1 cellular context compared by ENCODE assay signal in genomic region chr16:50204426-50205108, GRCh38.
TF ChIP-seq lines count a peak whose summit lies in the region.

No MANE protein-coding gene starts in this region.

TF ChIP-seq in K562, 482 proteins besides CTCF, POLR2A, EP300 and RAD21 (continued from another document):
- no peak for TF ChIP-seq TEAD4 (IDR thresholded peaks at IDR 0.05; ENCODE audit: low read length)
- TF ChIP-seq TEAD4 (CRISPR knock-in tag; IDR thresholded peaks at IDR 0.05; ENCODE audit: borderline replicate concordance) = no peak
- no peak for TF ChIP-seq CEBPB (tag; IDR thresholded peaks at IDR 0.05)
- TF ChIP-seq YY1 (IDR thresholded peaks at IDR 0.05; ENCODE audit: borderline replicate concordance in 1 of 3, control insufficient read depth in 1 of 3, extremely low read depth in 1 of 3, insufficient read depth in 3 of 3, insufficient read length in 1 of 3, insufficient replicate concordance in 2 of 3, low read depth in 1 of 3, low read length in 2 of 3) = no peak
- TF ChIP-seq TCFL5 (CRISPR knock-in tag; conservative IDR thresholded peaks at IDR 0.05) = no peak
- TF ChIP-seq XRCC4 (IDR thresholded peaks at IDR 0.05; ENCODE audit: extremely low read depth, insufficient read depth, insufficient read length) = no peak
- no peak for TF ChIP-seq TOE1 (IDR thresholded peaks at IDR 0.05; ENCODE audit: borderline replicate concordance)
- no peak for TF ChIP-seq TOE1 (CRISPR knock-in tag; IDR thresholded peaks at IDR 0.05; ENCODE audit: borderline replicate concordance, low read depth)
- TF ChIP-seq CHD7 (IDR thresholded peaks at IDR 0.05; ENCODE audit: low read depth, low read length) = no peak
- no peak for TF ChIP-seq ZNF696 (CRISPR knock-in tag; conservative IDR thresholded peaks at IDR 0.05)
- no peak for TF ChIP-seq NCOA6 (IDR thresholded peaks at IDR 0.05)
- TF ChIP-seq ELF4 (CRISPR knock-in tag; IDR thresholded peaks at IDR 0.05) = no peak
